ENCODE assay signal across 16 cellular contexts in the genomic region with DNA sequence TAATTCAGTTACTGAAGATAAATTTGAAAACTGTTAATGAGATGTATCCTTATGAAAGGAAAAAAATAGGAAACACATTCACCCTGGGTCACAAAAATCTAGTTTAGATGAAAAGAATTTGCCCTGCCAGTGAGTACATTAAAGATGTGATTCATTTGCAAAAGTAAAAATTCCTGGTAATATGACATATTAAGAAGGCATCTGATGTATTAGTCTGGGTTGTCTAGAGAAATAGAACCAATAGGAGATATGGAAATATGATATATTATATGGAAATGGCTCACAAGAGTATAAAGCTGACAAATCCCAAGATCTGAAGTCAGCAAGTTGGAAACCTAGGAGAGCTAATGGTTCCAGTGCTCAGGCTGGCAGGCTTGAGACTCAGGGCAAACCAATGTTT.
"Had no signal": no experiment of that assay in that cellular context is flagged by ENCODE, and none has a peak within 500 bp of the region (broad histone marks: within the 10 kb centered on the region; RNA-seq: fewer than 3 reads in every experiment).

No MANE protein-coding gene starts in this region.

- H3K4me1 ChIP-seq: colonic mucosa, prostate gland had no signal

- H3K4me2 ChIP-seq: smooth muscle cell had no signal

- H3K4me1 Mint-ChIP-seq: nephron progenitor cell had no signal

- H3K27ac ChIP-seq: colonic mucosa, esophagus muscularis mucosa, foreskin keratinocyte, prostate gland, thoracic aorta, upper lobe of right lung had no signal

- H3K27me3 ChIP-seq: colonic mucosa, esophagus muscularis mucosa, foreskin keratinocyte, upper lobe of right lung had no signal

- ATAC-seq: foreskin keratinocyte, right cardiac atrium, upper lobe of right lung had no signal

- H3K4me3 ChIP-seq: colonic mucosa, esophagus muscularis mucosa, prostate gland, smooth muscle cell, thoracic aorta, upper lobe of right lung had no signal

- H3K27ac Mint-ChIP-seq: nephron progenitor cell had no signal

- DNase-seq: activated CD4-positive, alpha-beta T cell treated with anti-CD3 and anti-CD28 coated beads for 48 hours; activated CD8-positive, alpha-beta memory T cell treated with anti-CD3 and anti-CD28 coated beads for 24 hours; activated naive CD4-positive, alpha-beta T cell; caudate nucleus; colonic mucosa; nephron progenitor cell; occipital lobe; right cardiac atrium; stimulated activated CD4-positive, alpha-beta T cell treated with anti-CD3 and anti-CD28 coated beads, Interleukin-4, amount 100 ng/mL, for 4 hours; stimulated activated CD8-positive, alpha-beta memory T cell treated with anti-CD3 and anti-CD28 coated beads, Interleukin-4, amount 100 ng/mL, for 48 hours; upper lobe of right lung had no signal

- H3K4me3 Mint-ChIP-seq: nephron progenitor cell had no signal

- H3K9me3 ChIP-seq: colonic mucosa, esophagus muscularis mucosa, prostate gland, thoracic aorta, upper lobe of right lung had no signal

- H3K36me3 ChIP-seq: colonic mucosa, esophagus muscularis mucosa, prostate gland, thoracic aorta, upper lobe of right lung had no signal
